In genomic region chr2:131148426-131148825, GRCh38 we compare ENCODE assay signal across 15 cellular contexts. TPM values are rescaled to one million over a fixed set of nuclear protein-coding genes. Genes with fewer than 3 reads are reported as not detected.
DNase-seq lines count a peak whose midpoint lies in the region; ATAC-seq lines count a peak whose summit lies in the region.
"Had no signal": no experiment of that assay in that cellular context is flagged by ENCODE, and none has a peak within 500 bp of the region (broad histone marks: within the 10 kb centered on the region; RNA-seq: fewer than 3 reads in every experiment).

No MANE protein-coding gene starts in this region.

- intact Hi-C loops in left ventricle myocardium superior (cut with micrococcal nuclease), result no loop called here
- intact Hi-C loops in cardiac septum (cut with DNase I), result no loop called here

- peak; percentile 44 for ATAC-seq in left ventricle myocardium superior

- DNase-seq in left ventricle myocardium superior, result no peak
- no peak for DNase-seq in cardiac septum (ENCODE audit: low spot score)
- DNase-seq in NCI-H69 (lab: John Stamatoyannopoulos, UW), result peak; percentile 7
- DNase-seq in left kidney (ENCODE audit: low read depth, low spot score), result peak; percentile 78
- no peak for DNase-seq in HPDE6-E6E7 (ENCODE audit: extremely low spot score)
- no peak for DNase-seq in UCSD-AML1 (lab: John Stamatoyannopoulos, UW; ENCODE audit: unreplicated experiment)
- DNase-seq in occipital lobe (lab: John Stamatoyannopoulos, UW), result no peak
- DNase-seq: activated CD4-positive, alpha-beta T cell treated with anti-CD3 and anti-CD28 coated beads for 1 hour; activated CD8-positive, alpha-beta memory T cell treated with anti-CD3 and anti-CD28 coated beads, Interleukin-2, amount 50 U/mL, for 48 hours; activated naive CD4-positive, alpha-beta T cell treated with anti-CD3 and anti-CD28 coated beads, Interleukin-2, amount 10 ng/mL, durations not matched to agents 7 days and 5 days; Calu3; colonic mucosa; MV-4-11; SIG-M5; T-helper 9 cell had no signal

RNA-seq across cellular contexts. Expression of gene PLEKHB2, which starts 43.3 kb away (rescaled TPM):
- 34.1 TPM for total RNA-seq in left ventricle myocardium superior
- 41.3 TPM for total RNA-seq in cardiac septum
- 100 TPM for total RNA-seq in occipital lobe

RNA-seq across cellular contexts. Expression of gene FAM168B, which starts 55.2 kb away (rescaled TPM):
- 96.1 TPM for total RNA-seq in left ventricle myocardium superior
- total RNA-seq in cardiac septum, result 90.3 TPM
- 152 TPM for total RNA-seq in occipital lobe

Comparison
In these comparisons a context has a peak if more than half of its experiments do, and no peak if none do; other contexts are left out.
1. DNase-seq: peak in NCI-H69 (single experiment) and left kidney (single experiment); none in left ventricle myocardium superior (single experiment), cardiac septum (single experiment), HPDE6-E6E7 (single experiment), UCSD-AML1 (single experiment) and occipital lobe (single experiment).